In genomic region chr22:27880778-27881394, GRCh38 we compare ENCODE assay signal across 8 cellular contexts. TPM values are rescaled to one million over a fixed set of nuclear protein-coding genes. Genes with fewer than 3 reads are reported as not detected.
DNase-seq lines count a peak whose midpoint lies in the region; ATAC-seq and TF ChIP-seq lines count a peak whose summit lies in the region.

No MANE protein-coding gene starts in this region.

- no peak overlapping the region for H3K4me2 ChIP-seq in HCT116 (ENCODE audit: low read length)
- H3K4me2 ChIP-seq in PC-3 (ENCODE audit: low read length) = no peak overlapping the region

- H2AFZ ChIP-seq in HCT116 (ENCODE audit: low read depth, low read length, poor library complexity, severe bottlenecking) (no peak overlapping the region), PC-3 (ENCODE audit: low read length) (no peak overlapping the region)

- BruUV-seq in HCT116 (replicated peaks; lab: Mats Ljungman, UMichigan) (no TSS peak), PC-3 (replicated peaks; lab: Mats Ljungman, UMichigan) (no TSS peak)

- WGBS in liver = 18% methylated on average over 6 of the region's 6 CpGs

- ATAC-seq in CD4-positive, alpha-beta T cell (ENCODE audit: poor library complexity) = peak; percentile 52
- ATAC-seq in HCT116 (peak; percentile 76), PC-3 (peak; percentile 58), GM18870 (IDR thresholded peaks at IDR 0.05; ENCODE audit: unreplicated experiment) (no peak)

- POLR2A ChIA-PET in CD4-positive, alpha-beta T cell (lab: Charles Lee) = no interaction called here
- POLR2A ChIA-PET in HCT116 (lab: Charles Lee) = interaction anchor here (0.8 to 1.9 kb wide), 2 partner anchors 9 to 39 kb away, joined by 4 read pairs; no protein-coding TSS in a partner anchor
- POLR2A ChIA-PET in PC-3 (lab: Charles Lee; ENCODE audit: unreplicated experiment) = no interaction called here

- H3F3A ChIP-seq in PC-3 (ENCODE audit: low read length, unreplicated experiment) = no peaks in the 10 kb centered on the region

- H3K27me3 ChIP-seq in CD4-positive, alpha-beta T cell (ENCODE audit: control insufficient read depth, insufficient read depth, low read length) = no peaks in the 10 kb centered on the region
- H3K27me3 ChIP-seq in HCT116 (ENCODE audit: insufficient read depth, low read length) = no peaks in the 10 kb centered on the region
- no peaks in the 10 kb centered on the region for H3K27me3 ChIP-seq in PC-3 (ENCODE audit: low read length)
- no peaks in the 10 kb centered on the region for H3K27me3 ChIP-seq in liver (ENCODE audit: control insufficient read depth in 4 of 4, insufficient read depth in 4 of 4, low read length in 3 of 4)

- H3K4me3 Mint-ChIP-seq in CD4-positive, alpha-beta T cell = no peak overlapping the region

- H3K27ac Mint-ChIP-seq in CD4-positive, alpha-beta T cell = no peak overlapping the region

- H3K9me3 ChIP-seq in CD4-positive, alpha-beta T cell (ENCODE audit: control insufficient read depth, low read length) = no peaks in the 10 kb centered on the region
- H3K9me3 ChIP-seq in HCT116 (ENCODE audit: control insufficient read depth in 1 of 2, insufficient read depth in 1 of 2, low read depth in 1 of 2, low read length in 2 of 2) (no peaks in the 10 kb centered on the region), PC-3 (ENCODE audit: low read length) (no peaks in the 10 kb centered on the region), liver (ENCODE audit: control insufficient read depth in 4 of 4, low read length in 3 of 4) (no peaks in the 10 kb centered on the region)

- peak; percentile 63 for TF ChIP-seq CTCF in CD4-positive, alpha-beta T cell (IDR thresholded peaks at IDR 0.05)
- TF ChIP-seq CTCF in HCT116 (IDR thresholded peaks at IDR 0.05 in 2 of 3, conservative IDR thresholded peaks at IDR 0.05 in 1 of 3; ENCODE audit: borderline replicate concordance in 1 of 3, insufficient read depth in 1 of 3, low read depth in 2 of 3, low read length in 2 of 3) = peak; percentile 33 to 74 (median 74); a peak in 5 of 6 replicates
- TF ChIP-seq CTCF in PC-3 (conservative IDR thresholded peaks at IDR 0.05; ENCODE audit: low read depth, low read length) = peak; percentile 62
- peak; percentile 67 for TF ChIP-seq CTCF in coronary artery (IDR thresholded peaks at IDR 0.05)
- TF ChIP-seq CTCF in liver (IDR thresholded peaks at IDR 0.05; ENCODE audit: low read depth, low read length, missing input control) = peak; percentile 82

- H3K27ac ChIP-seq in CD4-positive, alpha-beta T cell (ENCODE audit: low read depth, low read length) = no peak overlapping the region
- H3K27ac ChIP-seq in HCT116 (ENCODE audit: low read depth, low read length) (no peak overlapping the region), PC-3 (ENCODE audit: low read length) (no peak overlapping the region), coronary artery (peak overlapping the region; percentile 73), liver (ENCODE audit: low read depth in 1 of 2, low read length in 2 of 2) (peak overlapping the region; percentile 16 to 56), temporal lobe (ENCODE audit: low read depth, low read length) (peak overlapping the region; percentile 86)

- H3K9ac ChIP-seq in HCT116 (ENCODE audit: low read length) = no peak overlapping the region
- H3K9ac ChIP-seq in PC-3 (ENCODE audit: low read length) = no peak overlapping the region
- H3K9ac ChIP-seq in liver (ENCODE audit: low read depth in 1 of 2, low read length in 2 of 2) = peak overlapping the region; percentile 28 to 60

- peaks cover 34% of the 10 kb centered on the region; the same call in 1 of the 2 replicates for H4K20me1 ChIP-seq in HCT116 (ENCODE audit: insufficient read depth)
- H4K20me1 ChIP-seq in PC-3 (ENCODE audit: low read length) = peaks cover 11% of the 10 kb centered on the region; the same call in 1 of the 2 replicates

- peak; percentile 61 for TF ChIP-seq RAD21 in HCT116 (IDR thresholded peaks at IDR 0.05; ENCODE audit: low read depth)
- peak; percentile 95 to 96 for TF ChIP-seq RAD21 in liver (IDR thresholded peaks at IDR 0.05)

- DNase-seq in CD4-positive, alpha-beta T cell = no peak
- DNase-seq in HCT116 (ENCODE audit: low read depth, low spot score) (peak; percentile 47), PC-3 (peak; percentile 72), coronary artery (ENCODE audit: low spot score) (no peak)
- no peak for DNase-seq in stimulated activated CD4-positive, alpha-beta T cell treated with anti-CD3 and anti-CD28 coated beads, Interleukin-4, amount 100 ng/mL, for 4 hours

- intact Hi-C loops in CD4-positive, alpha-beta T cell (cut with DNase I, micrococcal nuclease) = loop anchor here in 1 of 2 experiments (1.0 to 10.0 kb wide), 3 partner anchors 128 to 713 kb away; no protein-coding TSS in a partner anchor
- intact Hi-C loops in HCT116 (cut with micrococcal nuclease) (loop anchor here (1.0 to 10.0 kb wide), 3 partner anchors 128 to 1124 kb away; no protein-coding TSS in a partner anchor), PC-3 (cut with micrococcal nuclease) (loop anchor here (1.0 kb wide), 1 partner anchor 128 kb away; no protein-coding TSS in a partner anchor)

- H3K4me3 ChIP-seq in HCT116 (replicated peaks in 1 of 2; ENCODE audit: low read depth in 1 of 2, low read length in 2 of 2) = no peak overlapping the region
- H3K4me3 ChIP-seq in PC-3 (ENCODE audit: low read length) = no peak overlapping the region
- H3K4me3 ChIP-seq in coronary artery = no peak overlapping the region
- no peak overlapping the region for H3K4me3 ChIP-seq in liver (ENCODE audit: low read depth in 1 of 3, low read length in 3 of 3)

- CTCF ChIA-PET in CD4-positive, alpha-beta T cell (lab: Charles Lee) = interaction anchor here (0.7 to 6.7 kb wide), 5 partner anchors 8 to 128 kb away, joined by 3 to 33 read pairs (median 3); no protein-coding TSS in a partner anchor
- CTCF ChIA-PET in HCT116 (lab: Charles Lee) = interaction anchor here (0.9 to 2.8 kb wide), 8 partner anchors 10 to 1124 kb away, joined by 3 to 15 read pairs (median 4); partner anchors contain the start of gene PITPNB
- CTCF ChIA-PET in PC-3 (lab: Charles Lee) = no interaction called here

- peaks cover 37% of the 10 kb centered on the region for H3K36me3 Mint-ChIP-seq in CD4-positive, alpha-beta T cell (ENCODE audit: low read depth)

- H3K36me3 ChIP-seq in HCT116 (ENCODE audit: control insufficient read depth in 1 of 2, insufficient read depth in 2 of 2, low read length in 2 of 2) = peaks cover 25% of the 10 kb centered on the region in 2 experiments
- peaks cover 35% of the 10 kb centered on the region for H3K36me3 ChIP-seq in PC-3 (ENCODE audit: low read depth, low read length)
- peaks cover 0 to 14% (median 7%) of the 10 kb centered on the region in 4 donors for H3K36me3 ChIP-seq in liver (ENCODE audit: control insufficient read depth in 4 of 4, insufficient read depth in 3 of 4, low read depth in 1 of 4, low read length in 3 of 4)

- H3K4me1 ChIP-seq in HCT116 (ENCODE audit: control insufficient read depth in 1 of 2, insufficient read depth in 2 of 2, low read length in 2 of 2) (no peaks in the 10 kb centered on the region), PC-3 (ENCODE audit: insufficient read depth, low read length) (peaks cover 2% of the 10 kb centered on the region; the same call in 1 of the 2 replicates), liver (ENCODE audit: control insufficient read depth in 4 of 4, insufficient read depth in 4 of 4, low read length in 3 of 4) (peaks cover 4 to 39% (median 29%) of the 10 kb centered on the region in 4 donors)

- no peaks in the 10 kb centered on the region for H3K27me3 Mint-ChIP-seq in CD4-positive, alpha-beta T cell

- peaks cover 37% of the 10 kb centered on the region for H3K4me1 Mint-ChIP-seq in CD4-positive, alpha-beta T cell (ENCODE audit: low read depth)

- RAD21 ChIA-PET in HCT116 (lab: Charles Lee; ENCODE audit: low non-redundant PET in 1 of 2, low total read pairs in 2 of 2, uncharacterized antibody in 2 of 2, unreplicated experiment in 2 of 2) = no interaction called here

- H3K79me2 ChIP-seq in HCT116 (ENCODE audit: insufficient read depth, low read length) (peaks cover 87% of the 10 kb centered on the region), PC-3 (ENCODE audit: low read length) (peaks cover 24% of the 10 kb centered on the region)

- no peaks in the 10 kb centered on the region for H3K9me2 ChIP-seq in HCT116 (ENCODE audit: insufficient read depth)
- H3K9me2 ChIP-seq in PC-3 (replicated peaks; ENCODE audit: low read length) = no peaks in the 10 kb centered on the region

- H3K9me3 Mint-ChIP-seq in CD4-positive, alpha-beta T cell = no peaks in the 10 kb centered on the region

- TF ChIP-seq POLR2A in HCT116 (IDR thresholded peaks at IDR 0.05; ENCODE audit: borderline replicate concordance, extremely low read depth, insufficient read depth, insufficient read length) = no peak

TF ChIP-seq in HCT116, 20 proteins besides CTCF, POLR2A, EP300 and RAD21:
- TF ChIP-seq EZH2 (IDR thresholded peaks at IDR 0.05) = no peak
- no peak for TF ChIP-seq CBX3 (IDR thresholded peaks at IDR 0.05; ENCODE audit: low read depth)
- TF ChIP-seq TCF7L2 (IDR thresholded peaks at IDR 0.05; ENCODE audit: borderline replicate concordance, extremely low read depth, insufficient read depth, insufficient read length) = no peak
- TF ChIP-seq SP1 (IDR thresholded peaks at IDR 0.05; ENCODE audit: low read depth) = no peak
- no peak for TF ChIP-seq CEBPB (IDR thresholded peaks at IDR 0.05; ENCODE audit: low read depth)

TF ChIP-seq in liver, 16 proteins besides CTCF, POLR2A, EP300 and RAD21 (continues in another document):
- TF ChIP-seq RXRA (IDR thresholded peaks at IDR 0.05) (no peak), ZBTB33 (IDR thresholded peaks at IDR 0.05) (no peak), YY1 (IDR thresholded peaks at IDR 0.05) (no peak)

RNA-seq across cellular contexts. Expression of gene PITPNB, which starts 38.2 kb away (rescaled TPM):
- 10 to 100 TPM; 37.6 to 38.7 TPM for total RNA-seq in CD4-positive, alpha-beta T cell
- total RNA-seq in HCT116 (2021; ENCODE audit: unreplicated experiment) = 82.6 TPM
- polyA plus RNA-seq in HCT116 (2012) = 24.9 and 30.0 TPM in 2 replicates
- 15.3 and 22.7 TPM in 2 replicates for total RNA-seq in PC-3 (2014; rRNA removed)
- total RNA-seq in liver = 10 to 100 TPM; 18.4 to 42.8 TPM
- 10 to 100 TPM; 26.0 to 57.4 TPM for polyA plus RNA-seq in liver
- total RNA-seq in temporal lobe = 39.3 TPM

Comparison
In these comparisons a context has a peak if more than half of its experiments do, and no peak if none do; other contexts are left out.
1. DNase-seq: peak in HCT116 (single experiment) and PC-3 (single experiment); none in CD4-positive, alpha-beta T cell (0 of 10), coronary artery (single experiment) and stimulated activated CD4-positive, alpha-beta T cell treated with anti-CD3 and anti-CD28 coated beads, Interleukin-4, amount 100 ng/mL, for 4 hours (0 of 2).
2. H3K27ac ChIP-seq: peak in coronary artery (2 of 2), liver (2 of 2) and temporal lobe (single experiment); none in CD4-positive, alpha-beta T cell (single experiment), HCT116 (single experiment) and PC-3 (single experiment).
3. H3K9ac ChIP-seq: peak in liver (2 of 2); none in HCT116 (single experiment) and PC-3 (single experiment).
4. Peak in every context shown above with its lines, with median percentiles within 50 percentile points of each other: CTCF ChIP-seq.